Comparison of ENCODE assay signal across 17 cellular contexts in the genomic region with DNA sequence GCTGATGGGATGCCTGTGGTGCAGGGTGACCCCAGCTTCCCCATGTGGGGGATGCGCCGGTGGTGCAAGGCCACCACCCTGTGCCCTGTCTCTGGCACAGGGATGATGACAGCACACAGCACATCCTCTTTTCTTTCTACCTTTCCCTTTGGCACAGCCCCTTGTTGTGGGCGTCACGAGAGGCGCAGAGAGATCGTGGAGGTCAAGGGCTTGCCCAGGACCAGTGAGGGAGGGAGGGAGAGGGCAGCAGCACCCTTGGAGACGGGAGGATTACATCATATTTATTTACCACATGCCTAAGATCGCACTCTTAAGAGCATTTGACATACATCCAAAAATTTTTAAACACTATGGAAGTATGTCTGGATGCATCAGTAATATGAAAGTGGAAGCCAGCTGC. TPM values are rescaled to one million over a fixed set of nuclear protein-coding genes. Genes with fewer than 3 reads are reported as not detected.
A peak's percentile ranks its signal among the peaks of the same experiment; 100 is the strongest.
DNase-seq lines count a peak whose midpoint lies in the region; ATAC-seq, FAIRE-seq and TF ChIP-seq lines count a peak whose summit lies in the region.
"Had no signal": no experiment of that assay in that cellular context is flagged by ENCODE, and none has a peak within 500 bp of the region (broad histone marks: within the 10 kb centered on the region; RNA-seq: fewer than 3 reads in every experiment).

No MANE protein-coding gene starts in this region.

- H3K9me3 ChIP-seq in BLaER1 treated with 17β-estradiol and CSF1 and Interleukin-3, amounts not matched to agents 10 nM and 100 nM (replicated peaks in 1 of 11), result no peaks in the 10 kb centered on the region
- H3K9me3 ChIP-seq in left ventricle myocardium inferior (replicated peaks), result no peaks in the 10 kb centered on the region
- H3K9me3 ChIP-seq in sigmoid colon, result no peaks in the 10 kb centered on the region
- no peaks in the 10 kb centered on the region for H3K9me3 ChIP-seq in CD8-positive, alpha-beta T cell (ENCODE audit: low read length)
- H3K9me3 ChIP-seq: colonic mucosa had no signal

- H3K27me3 ChIP-seq in BLaER1 treated with 17β-estradiol and CSF1 and Interleukin-3, amounts not matched to agents 10 nM and 100 nM, result peaks cover 0 to 39% (median 3%) of the 10 kb centered on the region in 11 experiments; a peak in 11 of 22 replicates
- no peaks in the 10 kb centered on the region for H3K27me3 ChIP-seq in left ventricle myocardium inferior (ENCODE audit: low read depth)
- H3K27me3 ChIP-seq in sigmoid colon, result no peaks in the 10 kb centered on the region
- H3K27me3 ChIP-seq in CD8-positive, alpha-beta T cell (ENCODE audit: insufficient read depth, low read length), result no peaks in the 10 kb centered on the region
- H3K27me3 ChIP-seq: colonic mucosa had no signal

- FAIRE-seq in D721Med (lab: Jason Lieb, UNC), result no peak

- H3K27me3 Mint-ChIP-seq in CD8-positive, alpha-beta T cell (ENCODE audit: low read depth), result no peaks in the 10 kb centered on the region
- H3K27me3 Mint-ChIP-seq: activated CD4-positive, alpha-beta memory T cell treated with anti-CD3 and anti-CD28 coated beads for 36 hours had no signal

- intact Hi-C loops in left ventricle myocardium inferior (cut with micrococcal nuclease), result no loop called here
- intact Hi-C loops in sigmoid colon (cut with DNase I), result no loop called here
- intact Hi-C loops in CD8-positive, alpha-beta T cell (cut with DNase I, micrococcal nuclease), result no loop called here

- no peak for TF ChIP-seq CTCF in cardiac fibroblast (IDR thresholded peaks at IDR 0.05; ENCODE audit: low read depth, low read length)
- TF ChIP-seq CTCF in left ventricle myocardium inferior (IDR thresholded peaks at IDR 0.05; ENCODE audit: borderline replicate concordance), result no peak
- TF ChIP-seq CTCF in sigmoid colon (IDR thresholded peaks at IDR 0.05), result no peak
- TF ChIP-seq CTCF in CD8-positive, alpha-beta T cell (IDR thresholded peaks at IDR 0.05), result no peak
- TF ChIP-seq CTCF in D721Med (IDR thresholded peaks at IDR 0.05; ENCODE audit: insufficient read depth, missing control alignments), result no peak

- POLR2A ChIA-PET in CD8-positive, alpha-beta T cell (lab: Charles Lee), result no interaction called here

- no peak overlapping the region for H3K9ac ChIP-seq in BLaER1 treated with 17β-estradiol and CSF1 and Interleukin-3, amounts not matched to agents 10 nM and 100 nM

- no peak overlapping the region for H3K27ac ChIP-seq in BLaER1 treated with 17β-estradiol and CSF1 and Interleukin-3, amounts not matched to agents 10 nM and 100 nM
- H3K27ac ChIP-seq in left ventricle myocardium inferior (replicated peaks), result peak overlapping the region; percentile 91
- peak overlapping the region; percentile 46 to 96 (median 87) for H3K27ac ChIP-seq in sigmoid colon
- H3K27ac ChIP-seq in CD8-positive, alpha-beta T cell (ENCODE audit: low read depth, low read length), result no peak overlapping the region
- H3K27ac ChIP-seq: colonic mucosa had no signal

- no peak for TF ChIP-seq EP300 in sigmoid colon (IDR thresholded peaks at IDR 0.05)

- no peak overlapping the region for H3K4me3 Mint-ChIP-seq in CD8-positive, alpha-beta T cell
- H3K4me3 Mint-ChIP-seq: activated CD4-positive, alpha-beta memory T cell treated with anti-CD3 and anti-CD28 coated beads for 36 hours; HFFc6 had no signal

- H3K4me2 ChIP-seq in BLaER1 treated with 17β-estradiol and CSF1 and Interleukin-3, amounts not matched to agents 10 nM and 100 nM, result peak overlapping the region in 9 of 11 experiments; percentile 21 to 97 (median 93); a peak in 13 of 22 replicates

- H3K9me3 Mint-ChIP-seq in CD8-positive, alpha-beta T cell, result no peaks in the 10 kb centered on the region
- H3K9me3 Mint-ChIP-seq: activated CD4-positive, alpha-beta memory T cell treated with anti-CD3 and anti-CD28 coated beads for 36 hours; HFFc6 had no signal

- no peak for ATAC-seq in CD8-positive, alpha-beta T cell
- ATAC-seq in HG03196 (IDR thresholded peaks at IDR 0.05; ENCODE audit: unreplicated experiment), result no peak
- ATAC-seq: left colon, SK-N-SH treated with all-trans-retinoic acid at 6 μM for 48 hours had no signal

- H3K4me3 ChIP-seq in BLaER1 treated with 17β-estradiol and CSF1 and Interleukin-3, amounts not matched to agents 10 nM and 100 nM, result no peak overlapping the region
- no peak overlapping the region for H3K4me3 ChIP-seq in cardiac fibroblast (replicated peaks in 1 of 2; ENCODE audit: low read depth in 2 of 2, low read length in 2 of 2)
- H3K4me3 ChIP-seq in left ventricle myocardium inferior, result no peak overlapping the region
- H3K4me3 ChIP-seq in sigmoid colon, result no peak overlapping the region
- no peak overlapping the region for H3K4me3 ChIP-seq in CD8-positive, alpha-beta T cell (ENCODE audit: low read depth, low read length)
- H3K4me3 ChIP-seq: colonic mucosa had no signal

- WGBS in sigmoid colon, 2 donors, result 70 to 78% methylated on average over 8 of the region's 8 CpGs

- peaks cover 0 to 59% (median 16%) of the 10 kb centered on the region in 11 experiments; a peak in 17 of 22 replicates for H3K36me3 ChIP-seq in BLaER1 treated with 17β-estradiol and CSF1 and Interleukin-3, amounts not matched to agents 10 nM and 100 nM
- peaks cover 29% of the 10 kb centered on the region for H3K36me3 ChIP-seq in left ventricle myocardium inferior
- H3K36me3 ChIP-seq in sigmoid colon, result peaks cover 3 to 42% (median 22%) of the 10 kb centered on the region in 4 donors
- H3K36me3 ChIP-seq in CD8-positive, alpha-beta T cell (ENCODE audit: insufficient read depth, low read length), result no peaks in the 10 kb centered on the region
- H3K36me3 ChIP-seq: colonic mucosa had no signal

- H3K4me1 Mint-ChIP-seq in CD8-positive, alpha-beta T cell (ENCODE audit: low read depth), result peaks cover 9% of the 10 kb centered on the region

- H3K4me1 ChIP-seq in BLaER1 treated with 17β-estradiol and CSF1 and Interleukin-3, amounts not matched to agents 10 nM and 100 nM, result peaks cover 28 to 78% (median 75%) of the 10 kb centered on the region in 10 experiments
- H3K4me1 ChIP-seq in left ventricle myocardium inferior, result peaks cover 64% of the 10 kb centered on the region
- H3K4me1 ChIP-seq in sigmoid colon, result peaks cover 0 to 46% (median 40%) of the 10 kb centered on the region in 4 donors
- peaks cover 13% of the 10 kb centered on the region for H3K4me1 ChIP-seq in CD8-positive, alpha-beta T cell (ENCODE audit: insufficient read depth, low read length)
- H3K4me1 ChIP-seq: colonic mucosa had no signal

- DNase-seq in cardiac fibroblast (ENCODE audit: low read depth in 2 of 2) (peak; percentile 14 to 75), left ventricle myocardium inferior (no peak), sigmoid colon (no peak), Ammon's horn (ENCODE audit: low spot score) (no peak), D721Med (ENCODE audit: insufficient read length, low spot score) (no peak)
- DNase-seq in CD8-positive, alpha-beta T cell, result no peak
- DNase-seq: ACHN; activated CD4-positive, alpha-beta memory T cell treated with anti-CD3 and anti-CD28 coated beads for 36 hours; colonic mucosa; GF-D8; HFFc6; left colon; NCI-H526 treated with DMSO at 0.1 percent for 48 hours; trophoblast cell had no signal

- no peak for TF ChIP-seq POLR2A in sigmoid colon (IDR thresholded peaks at IDR 0.05)

- CTCF ChIA-PET in CD8-positive, alpha-beta T cell (lab: Charles Lee), result interaction anchor here (1.0 kb wide), 2 partner anchors 31 kb away, joined by 3 read pairs; no protein-coding TSS in a partner anchor

- peaks cover 24 to 93% (median 63%) of the 10 kb centered on the region in 11 experiments; a peak in 20 of 22 replicates for H4K20me1 ChIP-seq in BLaER1 treated with 17β-estradiol and CSF1 and Interleukin-3, amounts not matched to agents 10 nM and 100 nM

- peaks cover 8% of the 10 kb centered on the region for H3K36me3 Mint-ChIP-seq in CD8-positive, alpha-beta T cell
- H3K36me3 Mint-ChIP-seq: activated CD4-positive, alpha-beta memory T cell treated with anti-CD3 and anti-CD28 coated beads for 36 hours had no signal

- H3K27ac Mint-ChIP-seq in CD8-positive, alpha-beta T cell, result no peak overlapping the region
- H3K27ac Mint-ChIP-seq: activated CD4-positive, alpha-beta memory T cell treated with anti-CD3 and anti-CD28 coated beads for 36 hours; HFFc6 had no signal

RNA-seq across cellular contexts. Expression of a gene that starts 12.6 kb away (rescaled TPM):
- total RNA-seq in left ventricle myocardium inferior (104 TPM), sigmoid colon (10 to 100 TPM; 34.6 to 69.0 (median 47.2) TPM)
- 10 to 100 TPM in 1 of 3 donors, 1 to 10 TPM in 2; 1.4 to 10.1 (median 3.6) TPM for polyA plus RNA-seq in sigmoid colon
- 1 to 10 TPM; 1.2 to 1.8 TPM for total RNA-seq in CD8-positive, alpha-beta T cell

Comparison
In these comparisons a context has a peak if more than half of its experiments do, and no peak if none do; other contexts are left out.
1. H3K27ac ChIP-seq: peak in left ventricle myocardium inferior (single experiment) and sigmoid colon (4 of 4); none in BLaER1 treated with 17β-estradiol and CSF1 and Interleukin-3, amounts not matched to agents 10 nM and 100 nM (0 of 11) and CD8-positive, alpha-beta T cell (single experiment).
2. DNase-seq: peak in cardiac fibroblast (2 of 2); none in left ventricle myocardium inferior (single experiment), sigmoid colon (single experiment), CD8-positive, alpha-beta T cell (0 of 7), Ammon's horn (single experiment) and D721Med (single experiment).
3. RNA of a gene that starts 12.6 kb away (total RNA-seq): 104 TPM in left ventricle myocardium inferior (single experiment) and 34.6 to 69.0 TPM in sigmoid colon; 1.2 to 1.8 TPM in CD8-positive, alpha-beta T cell; every median in the first group is over 10 times any median in the second.